Comparison of ENCODE assay signal across 1 cellular context in genomic region chr20:37526238-37526838, GRCh38.
TF ChIP-seq lines count a peak whose summit lies in the region.

No MANE protein-coding gene starts in this region.

TF ChIP-seq in K562, 482 proteins besides CTCF, POLR2A, EP300 and RAD21 (continued from another document and continues in another):
- TF ChIP-seq CBX2 (IDR thresholded peaks at IDR 0.05; ENCODE audit: insufficient read depth, low read length, poor library complexity, severe bottlenecking) (no peak), THAP12 (CRISPR knock-in tag; IDR thresholded peaks at IDR 0.05) (no peak), ZNF124 (CRISPR knock-in tag; IDR thresholded peaks at IDR 0.05) (no peak), SNAPC5 (CRISPR knock-in tag; IDR thresholded peaks at IDR 0.05) (no peak), CBFB (CRISPR knock-in tag; IDR thresholded peaks at IDR 0.05) (no peak), ZNF133 (CRISPR knock-in tag; IDR thresholded peaks at IDR 0.05) (no peak), RBM39 (optimal IDR thresholded peaks at IDR 0.05; ENCODE audit: low read depth, low read length) (no peak), KAT2B (IDR thresholded peaks at IDR 0.05; ENCODE audit: low read depth, low read length) (no peak), SMARCA5 (IDR thresholded peaks at IDR 0.05) (no peak), ASH1L (IDR thresholded peaks at IDR 0.05; ENCODE audit: borderline replicate concordance, low read depth, partially characterized antibody) (no peak), GTF2B (IDR thresholded peaks at IDR 0.05; ENCODE audit: extremely low read depth, insufficient read length) (no peak), PML (IDR thresholded peaks at IDR 0.05; ENCODE audit: low read length) (peak; percentile 56), BRCA1 (IDR thresholded peaks at IDR 0.05) (no peak), BRCA1 (CRISPR knock-in tag; IDR thresholded peaks at IDR 0.05) (no peak), RBM14 (IDR thresholded peaks at IDR 0.05; ENCODE audit: borderline replicate concordance, insufficient read depth, low read depth, low read length) (no peak), THAP7 (CRISPR knock-in tag; IDR thresholded peaks at IDR 0.05) (no peak), ZNF134 (CRISPR knock-in tag; conservative IDR thresholded peaks at IDR 0.05) (no peak), ETV5 (CRISPR knock-in tag; IDR thresholded peaks at IDR 0.05; ENCODE audit: low read depth) (no peak), POU5F1 (IDR thresholded peaks at IDR 0.05; ENCODE audit: borderline replicate concordance, low read depth, low read length, partially characterized antibody) (no peak), HNRNPH1 (optimal IDR thresholded peaks at IDR 0.05; ENCODE audit: low read depth, low read length) (no peak), BCOR (IDR thresholded peaks at IDR 0.05) (no peak), CHD2 (IDR thresholded peaks at IDR 0.05; ENCODE audit: low read depth, low read length) (no peak), XRCC3 (IDR thresholded peaks at IDR 0.05) (no peak), BRD4 (IDR thresholded peaks at IDR 0.05) (no peak), MAFG (tag; conservative IDR thresholded peaks at IDR 0.05) (no peak), YBX1 (IDR thresholded peaks at IDR 0.05) (no peak), ZSCAN29 (IDR thresholded peaks at IDR 0.05) (no peak), KLF1 (tag; IDR thresholded peaks at IDR 0.05) (no peak), FOXA1 (IDR thresholded peaks at IDR 0.05; ENCODE audit: borderline replicate concordance) (no peak), CEBPG (CRISPR knock-in tag; IDR thresholded peaks at IDR 0.05) (no peak), CEBPG (tag; conservative IDR thresholded peaks at IDR 0.05 in 1 of 2, IDR thresholded peaks at IDR 0.05 in 1 of 2) (no peak), ELF2 (CRISPR knock-in tag; IDR thresholded peaks at IDR 0.05) (no peak), KHSRP (IDR thresholded peaks at IDR 0.05) (no peak), ZNF274 (IDR thresholded peaks at IDR 0.05; ENCODE audit: borderline replicate concordance, low read depth, low read length) (no peak), ZNF239 (CRISPR knock-in tag; IDR thresholded peaks at IDR 0.05) (no peak), TFAM (CRISPR knock-in tag; conservative IDR thresholded peaks at IDR 0.05) (no peak), BRF1 (IDR thresholded peaks at IDR 0.05; ENCODE audit: borderline replicate concordance, extremely low read depth, insufficient read length) (no peak), MXD1 (CRISPR knock-in tag; IDR thresholded peaks at IDR 0.05; ENCODE audit: borderline replicate concordance, poor library complexity, severe bottlenecking) (no peak), CREB1 (IDR thresholded peaks at IDR 0.05) (no peak), CREB1 (CRISPR knock-in tag; IDR thresholded peaks at IDR 0.05) (no peak), TBL1XR1 (IDR thresholded peaks at IDR 0.05; ENCODE audit: low read length in 2 of 2) (peak in 1 of 2 experiments; percentile 26; a peak in 1 of 4 replicates), SIX5 (IDR thresholded peaks at IDR 0.05; ENCODE audit: borderline replicate concordance in 1 of 2, insufficient read depth in 1 of 2, low read depth in 1 of 2, low read length in 2 of 2) (no peak), GTF2E2 (tag; IDR thresholded peaks at IDR 0.05) (no peak; the same call in 1 of the 2 replicates), ZNF282 (CRISPR knock-in tag; IDR thresholded peaks at IDR 0.05) (no peak), CEBPB (tag; IDR thresholded peaks at IDR 0.05) (no peak), ZNF41 (CRISPR knock-in tag; conservative IDR thresholded peaks at IDR 0.05) (no peak), STAG1 (CRISPR knock-in tag; IDR thresholded peaks at IDR 0.05; ENCODE audit: borderline replicate concordance) (no peak), ADNP (tag; IDR thresholded peaks at IDR 0.05) (no peak)
- TF ChIP-seq, protein P1, sequence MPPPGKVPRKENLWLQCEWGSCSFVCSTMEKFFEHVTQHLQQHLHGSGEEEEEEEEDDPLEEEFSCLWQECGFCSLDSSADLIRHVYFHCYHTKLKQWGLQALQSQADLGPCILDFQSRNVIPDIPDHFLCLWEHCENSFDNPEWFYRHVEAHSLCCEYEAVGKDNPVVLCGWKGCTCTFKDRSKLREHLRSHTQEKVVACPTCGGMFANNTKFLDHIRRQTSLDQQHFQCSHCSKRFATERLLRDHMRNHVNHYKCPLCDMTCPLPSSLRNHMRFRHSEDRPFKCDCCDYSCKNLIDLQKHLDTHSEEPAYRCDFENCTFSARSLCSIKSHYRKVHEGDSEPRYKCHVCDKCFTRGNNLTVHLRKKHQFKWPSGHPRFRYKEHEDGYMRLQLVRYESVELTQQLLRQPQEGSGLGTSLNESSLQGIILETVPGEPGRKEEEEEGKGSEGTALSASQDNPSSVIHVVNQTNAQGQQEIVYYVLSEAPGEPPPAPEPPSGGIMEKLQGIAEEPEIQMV (tag; conservative IDR thresholded peaks at IDR 0.05; ENCODE audit: low read depth): no peak
- TF ChIP-seq, protein P2, sequence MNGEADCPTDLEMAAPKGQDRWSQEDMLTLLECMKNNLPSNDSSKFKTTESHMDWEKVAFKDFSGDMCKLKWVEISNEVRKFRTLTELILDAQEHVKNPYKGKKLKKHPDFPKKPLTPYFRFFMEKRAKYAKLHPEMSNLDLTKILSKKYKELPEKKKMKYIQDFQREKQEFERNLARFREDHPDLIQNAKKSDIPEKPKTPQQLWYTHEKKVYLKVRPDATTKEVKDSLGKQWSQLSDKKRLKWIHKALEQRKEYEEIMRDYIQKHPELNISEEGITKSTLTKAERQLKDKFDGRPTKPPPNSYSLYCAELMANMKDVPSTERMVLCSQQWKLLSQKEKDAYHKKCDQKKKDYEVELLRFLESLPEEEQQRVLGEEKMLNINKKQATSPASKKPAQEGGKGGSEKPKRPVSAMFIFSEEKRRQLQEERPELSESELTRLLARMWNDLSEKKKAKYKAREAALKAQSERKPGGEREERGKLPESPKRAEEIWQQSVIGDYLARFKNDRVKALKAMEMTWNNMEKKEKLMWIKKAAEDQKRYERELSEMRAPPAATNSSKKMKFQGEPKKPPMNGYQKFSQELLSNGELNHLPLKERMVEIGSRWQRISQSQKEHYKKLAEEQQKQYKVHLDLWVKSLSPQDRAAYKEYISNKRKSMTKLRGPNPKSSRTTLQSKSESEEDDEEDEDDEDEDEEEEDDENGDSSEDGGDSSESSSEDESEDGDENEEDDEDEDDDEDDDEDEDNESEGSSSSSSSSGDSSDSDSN (IDR thresholded peaks at IDR 0.05; ENCODE audit: borderline replicate concordance in 1 of 2, low read depth in 2 of 2, low read length in 2 of 2): no peak
- TF ChIP-seq, protein P3, sequence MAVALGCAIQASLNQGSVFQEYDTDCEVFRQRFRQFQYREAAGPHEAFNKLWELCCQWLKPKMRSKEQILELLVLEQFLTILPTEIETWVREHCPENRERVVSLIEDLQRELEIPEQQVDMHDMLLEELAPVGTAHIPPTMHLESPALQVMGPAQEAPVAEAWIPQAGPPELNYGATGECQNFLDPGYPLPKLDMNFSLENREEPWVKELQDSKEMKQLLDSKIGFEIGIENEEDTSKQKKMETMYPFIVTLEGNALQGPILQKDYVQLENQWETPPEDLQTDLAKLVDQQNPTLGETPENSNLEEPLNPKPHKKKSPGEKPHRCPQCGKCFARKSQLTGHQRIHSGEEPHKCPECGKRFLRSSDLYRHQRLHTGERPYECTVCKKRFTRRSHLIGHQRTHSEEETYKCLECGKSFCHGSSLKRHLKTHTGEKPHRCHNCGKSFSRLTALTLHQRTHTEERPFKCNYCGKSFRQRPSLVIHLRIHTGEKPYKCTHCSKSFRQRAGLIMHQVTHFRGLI (CRISPR knock-in tag; IDR thresholded peaks at IDR 0.05): no peak
- TF ChIP-seq, protein P4, sequence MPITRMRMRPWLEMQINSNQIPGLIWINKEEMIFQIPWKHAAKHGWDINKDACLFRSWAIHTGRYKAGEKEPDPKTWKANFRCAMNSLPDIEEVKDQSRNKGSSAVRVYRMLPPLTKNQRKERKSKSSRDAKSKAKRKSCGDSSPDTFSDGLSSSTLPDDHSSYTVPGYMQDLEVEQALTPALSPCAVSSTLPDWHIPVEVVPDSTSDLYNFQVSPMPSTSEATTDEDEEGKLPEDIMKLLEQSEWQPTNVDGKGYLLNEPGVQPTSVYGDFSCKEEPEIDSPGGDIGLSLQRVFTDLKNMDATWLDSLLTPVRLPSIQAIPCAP (CRISPR knock-in tag; IDR thresholded peaks at IDR 0.05; ENCODE audit: borderline replicate concordance): no peak
- TF ChIP-seq, protein P5, sequence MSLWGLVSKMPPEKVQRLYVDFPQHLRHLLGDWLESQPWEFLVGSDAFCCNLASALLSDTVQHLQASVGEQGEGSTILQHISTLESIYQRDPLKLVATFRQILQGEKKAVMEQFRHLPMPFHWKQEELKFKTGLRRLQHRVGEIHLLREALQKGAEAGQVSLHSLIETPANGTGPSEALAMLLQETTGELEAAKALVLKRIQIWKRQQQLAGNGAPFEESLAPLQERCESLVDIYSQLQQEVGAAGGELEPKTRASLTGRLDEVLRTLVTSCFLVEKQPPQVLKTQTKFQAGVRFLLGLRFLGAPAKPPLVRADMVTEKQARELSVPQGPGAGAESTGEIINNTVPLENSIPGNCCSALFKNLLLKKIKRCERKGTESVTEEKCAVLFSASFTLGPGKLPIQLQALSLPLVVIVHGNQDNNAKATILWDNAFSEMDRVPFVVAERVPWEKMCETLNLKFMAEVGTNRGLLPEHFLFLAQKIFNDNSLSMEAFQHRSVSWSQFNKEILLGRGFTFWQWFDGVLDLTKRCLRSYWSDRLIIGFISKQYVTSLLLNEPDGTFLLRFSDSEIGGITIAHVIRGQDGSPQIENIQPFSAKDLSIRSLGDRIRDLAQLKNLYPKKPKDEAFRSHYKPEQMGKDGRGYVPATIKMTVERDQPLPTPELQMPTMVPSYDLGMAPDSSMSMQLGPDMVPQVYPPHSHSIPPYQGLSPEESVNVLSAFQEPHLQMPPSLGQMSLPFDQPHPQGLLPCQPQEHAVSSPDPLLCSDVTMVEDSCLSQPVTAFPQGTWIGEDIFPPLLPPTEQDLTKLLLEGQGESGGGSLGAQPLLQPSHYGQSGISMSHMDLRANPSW (CRISPR knock-in tag; IDR thresholded peaks at IDR 0.05): no peak
- TF ChIP-seq, protein P6, sequence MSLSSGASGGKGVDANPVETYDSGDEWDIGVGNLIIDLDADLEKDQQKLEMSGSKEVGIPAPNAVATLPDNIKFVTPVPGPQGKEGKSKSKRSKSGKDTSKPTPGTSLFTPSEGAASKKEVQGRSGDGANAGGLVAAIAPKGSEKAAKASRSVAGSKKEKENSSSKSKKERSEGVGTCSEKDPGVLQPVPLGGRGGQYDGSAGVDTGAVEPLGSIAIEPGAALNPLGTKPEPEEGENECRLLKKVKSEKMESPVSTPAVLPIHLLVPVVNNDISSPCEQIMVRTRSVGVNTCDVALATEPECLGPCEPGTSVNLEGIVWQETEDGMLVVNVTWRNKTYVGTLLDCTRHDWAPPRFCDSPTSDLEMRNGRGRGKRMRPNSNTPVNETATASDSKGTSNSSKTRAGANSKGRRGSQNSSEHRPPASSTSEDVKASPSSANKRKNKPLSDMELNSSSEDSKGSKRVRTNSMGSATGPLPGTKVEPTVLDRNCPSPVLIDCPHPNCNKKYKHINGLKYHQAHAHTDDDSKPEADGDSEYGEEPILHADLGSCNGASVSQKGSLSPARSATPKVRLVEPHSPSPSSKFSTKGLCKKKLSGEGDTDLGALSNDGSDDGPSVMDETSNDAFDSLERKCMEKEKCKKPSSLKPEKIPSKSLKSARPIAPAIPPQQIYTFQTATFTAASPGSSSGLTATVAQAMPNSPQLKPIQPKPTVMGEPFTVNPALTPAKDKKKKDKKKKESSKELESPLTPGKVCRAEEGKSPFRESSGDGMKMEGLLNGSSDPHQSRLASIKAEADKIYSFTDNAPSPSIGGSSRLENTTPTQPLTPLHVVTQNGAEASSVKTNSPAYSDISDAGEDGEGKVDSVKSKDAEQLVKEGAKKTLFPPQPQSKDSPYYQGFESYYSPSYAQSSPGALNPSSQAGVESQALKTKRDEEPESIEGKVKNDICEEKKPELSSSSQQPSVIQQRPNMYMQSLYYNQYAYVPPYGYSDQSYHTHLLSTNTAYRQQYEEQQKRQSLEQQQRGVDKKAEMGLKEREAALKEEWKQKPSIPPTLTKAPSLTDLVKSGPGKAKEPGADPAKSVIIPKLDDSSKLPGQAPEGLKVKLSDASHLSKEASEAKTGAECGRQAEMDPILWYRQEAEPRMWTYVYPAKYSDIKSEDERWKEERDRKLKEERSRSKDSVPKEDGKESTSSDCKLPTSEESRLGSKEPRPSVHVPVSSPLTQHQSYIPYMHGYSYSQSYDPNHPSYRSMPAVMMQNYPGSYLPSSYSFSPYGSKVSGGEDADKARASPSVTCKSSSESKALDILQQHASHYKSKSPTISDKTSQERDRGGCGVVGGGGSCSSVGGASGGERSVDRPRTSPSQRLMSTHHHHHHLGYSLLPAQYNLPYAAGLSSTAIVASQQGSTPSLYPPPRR (CRISPR knock-in tag; IDR thresholded peaks at IDR 0.05; ENCODE audit: borderline replicate concordance): no peak
